Comparison of ENCODE assay signal across 10 cellular contexts in the genomic region with DNA sequence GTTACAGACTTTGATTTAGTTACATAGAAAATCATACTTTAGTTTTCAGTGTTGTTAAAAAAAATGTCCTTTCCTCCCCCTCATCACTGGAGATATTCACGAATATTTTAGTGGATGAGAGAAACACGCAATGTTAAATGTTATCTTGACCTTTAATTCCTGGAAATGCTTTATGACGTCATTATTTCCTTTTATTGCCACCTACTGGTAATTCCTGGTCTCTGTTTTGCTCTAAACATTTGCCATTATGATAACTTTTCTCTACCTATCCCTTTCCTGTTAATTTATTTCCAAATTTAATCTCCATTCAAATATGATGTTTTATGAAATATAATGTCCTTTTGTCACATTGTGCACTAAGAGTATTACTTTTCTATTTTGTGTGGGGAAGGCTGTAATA.
DNase-seq lines count a peak whose midpoint lies in the region; ATAC-seq and TF ChIP-seq lines count a peak whose summit lies in the region.
"Had no signal": no experiment of that assay in that cellular context is flagged by ENCODE, and none has a peak within 500 bp of the region (broad histone marks: within the 10 kb centered on the region; RNA-seq: fewer than 3 reads in every experiment).

No MANE protein-coding gene starts in this region.

- H3K36me3 ChIP-seq in KMS-11 (ENCODE audit: insufficient read depth): no peaks in the 10 kb centered on the region
- H3K36me3 ChIP-seq: vagina had no signal

- ATAC-seq in HG02623 (IDR thresholded peaks at IDR 0.05; ENCODE audit: unreplicated experiment): no peak
- ATAC-seq: left colon had no signal

- H3K27me3 ChIP-seq in KMS-11 (ENCODE audit: insufficient read depth, low read depth): no peaks in the 10 kb centered on the region
- H3K27me3 ChIP-seq: vagina had no signal

- H3K9ac ChIP-seq in KMS-11: no peak overlapping the region

- peaks cover 11% of the 10 kb centered on the region for H3K4me1 Mint-ChIP-seq in brain
- peaks cover 55% of the 10 kb centered on the region for H3K4me1 Mint-ChIP-seq in osteocyte (ENCODE audit: unreplicated experiment)

- no peak overlapping the region for H3K4me2 ChIP-seq in KMS-11

- TF ChIP-seq CTCF in KMS-11 (conservative IDR thresholded peaks at IDR 0.05; ENCODE audit: low read depth, low read length) (peak; percentile 61), brain (conservative IDR thresholded peaks at IDR 0.05) (peak; percentile 12 to 30), osteocyte (IDR thresholded peaks at IDR 0.05) (peak; percentile 40)

- H3K27ac ChIP-seq in KMS-11: no peak overlapping the region
- H3K27ac ChIP-seq: vagina had no signal

- H3K4me3 Mint-ChIP-seq in brain (no peak overlapping the region), osteocyte (ENCODE audit: unreplicated experiment) (no peak overlapping the region)

- no peaks in the 10 kb centered on the region for H3K27me3 Mint-ChIP-seq in brain
- no peaks in the 10 kb centered on the region for H3K27me3 Mint-ChIP-seq in osteocyte (ENCODE audit: unreplicated experiment)

- H3K27ac Mint-ChIP-seq in brain (no peak overlapping the region), osteocyte (ENCODE audit: unreplicated experiment) (no peak overlapping the region)

- H3K79me2 ChIP-seq in KMS-11 (ENCODE audit: insufficient read depth, low read depth): no peaks in the 10 kb centered on the region

- no peaks in the 10 kb centered on the region for H3K9me3 Mint-ChIP-seq in brain
- no peaks in the 10 kb centered on the region for H3K9me3 Mint-ChIP-seq in osteocyte (ENCODE audit: unreplicated experiment)

- H4K20me1 ChIP-seq in KMS-11 (ENCODE audit: insufficient read depth): no peaks in the 10 kb centered on the region

- H3K4me3 ChIP-seq in KMS-11 (IDR thresholded peaks at IDR 0.05; ENCODE audit: insufficient read depth, low read depth, low read length): no peak overlapping the region
- H3K4me3 ChIP-seq: vagina had no signal

- peak; percentile 2 for DNase-seq in NCI-H82 (lab: John Stamatoyannopoulos, UW)
- DNase-seq in NCI-H82 treated with DMSO at 0.1 percent for 48 hours (lab: John Stamatoyannopoulos, UW; ENCODE audit: unreplicated experiment): no peak
- no peak for DNase-seq in osteocyte (ENCODE audit: extremely low spot score, unreplicated experiment)
- no peak for DNase-seq in NCI-H187 (lab: John Stamatoyannopoulos, UW)
- no peak for DNase-seq in NCI-H2081 (lab: John Stamatoyannopoulos, UW)
- DNase-seq: left colon had no signal

- H3K4me1 ChIP-seq in KMS-11 (ENCODE audit: low read depth, poor library complexity, severe bottlenecking): peaks cover 4% of the 10 kb centered on the region
- H3K4me1 ChIP-seq: vagina had no signal

- H3K36me3 Mint-ChIP-seq in brain: no peaks in the 10 kb centered on the region
- no peaks in the 10 kb centered on the region for H3K36me3 Mint-ChIP-seq in osteocyte (ENCODE audit: unreplicated experiment)

- H2AFZ ChIP-seq in KMS-11 (ENCODE audit: low read depth): no peak overlapping the region
